ENCODE assay signal across 20 cellular contexts in the genomic region with DNA sequence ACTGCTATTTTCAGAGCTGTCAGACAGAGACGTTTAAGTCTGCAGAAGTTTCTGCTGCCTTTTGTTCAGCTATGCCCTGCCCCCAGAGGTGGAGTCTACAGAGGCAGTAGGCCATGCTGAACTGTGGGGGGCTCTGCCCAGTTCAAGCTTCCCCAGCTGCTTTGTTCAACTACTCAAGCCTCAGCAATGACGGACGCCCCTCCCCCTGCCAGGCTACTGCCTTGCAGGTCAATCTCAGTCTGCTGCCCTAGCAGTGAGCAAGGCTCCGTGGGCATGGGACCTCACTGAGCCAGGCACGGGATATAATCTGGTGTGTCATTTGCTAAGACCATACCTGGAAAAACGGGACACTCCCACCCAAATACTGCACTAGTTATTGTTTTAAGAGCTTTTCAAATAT.
DNase-seq lines count a peak whose midpoint lies in the region; ATAC-seq, FAIRE-seq and TF ChIP-seq lines count a peak whose summit lies in the region.
"Had no signal": no experiment of that assay in that cellular context is flagged by ENCODE, and none has a peak within 500 bp of the region (broad histone marks: within the 10 kb centered on the region; RNA-seq: fewer than 3 reads in every experiment).

No MANE protein-coding gene starts in this region.

- no peaks in the 10 kb centered on the region for H3K79me2 ChIP-seq in GM23338 (replicated peaks; ENCODE audit: insufficient read depth)
- H3K79me2 ChIP-seq in H1 (ENCODE audit: control insufficient read depth in 1 of 2, insufficient read depth in 2 of 2, low read length in 2 of 2) = no peaks in the 10 kb centered on the region

- H4K91ac ChIP-seq in H1 (replicated peaks; ENCODE audit: insufficient read length, low read length) = no peak overlapping the region

- H4K8ac ChIP-seq in H1 (ENCODE audit: extremely low read depth, insufficient read depth, low read length) = 0 out of 2 replicates have a peak overlapping the region, but pooled peaks have one; percentile 5

- H2BK20ac ChIP-seq in H1 (ENCODE audit: low read length) = no peak overlapping the region

- no peak for TF ChIP-seq EP300 in H1 (IDR thresholded peaks at IDR 0.05; ENCODE audit: borderline replicate concordance in 1 of 2, low read depth in 2 of 2, low read length in 2 of 2)

- H3K27me3 Mint-ChIP-seq in GM23338 (ENCODE audit: insufficient read depth, low read depth, poor library complexity) = peaks cover 2% of the 10 kb centered on the region
- H3K27me3 Mint-ChIP-seq: CD4-positive, alpha-beta memory T cell had no signal

- no peak overlapping the region for H2AK5ac ChIP-seq in H1 (ENCODE audit: low read depth, low read length)

- H3K36me3 Mint-ChIP-seq in GM23338 (ENCODE audit: low read depth) = no peaks in the 10 kb centered on the region
- H3K36me3 Mint-ChIP-seq: CD14-positive monocyte; CD4-positive, alpha-beta memory T cell had no signal

- no peak overlapping the region for H2BK15ac ChIP-seq in H1 (ENCODE audit: low read length)

- H3K14ac ChIP-seq in H1 (ENCODE audit: insufficient read length) = no peak overlapping the region

- TF ChIP-seq POLR2A in H1 (IDR thresholded peaks at IDR 0.05; ENCODE audit: control extremely low read depth in 1 of 2, low read depth in 2 of 2, low read length in 2 of 2) = no peak

- no peak overlapping the region for H4K5ac ChIP-seq in H1 (ENCODE audit: insufficient read length, low read depth, low read length)

- H3K9me2 ChIP-seq in GM23338 (ENCODE audit: insufficient read depth) = 0 out of 2 replicates have a peak, but pooled peaks cover 4% of the 10 kb centered on the region

- no peak overlapping the region for H3K27ac Mint-ChIP-seq in GM23338
- H3K27ac Mint-ChIP-seq: CD14-positive monocyte; CD4-positive, alpha-beta memory T cell had no signal

- no peak overlapping the region for H3K4me2 ChIP-seq in GM23338
- H3K4me2 ChIP-seq in H1 (ENCODE audit: insufficient read depth in 1 of 2, low read depth in 2 of 2, low read length in 2 of 2) = no peak overlapping the region
- H3K4me2 ChIP-seq: BLaER1 had no signal

- H3F3A ChIP-seq in GM23338 (replicated peaks; ENCODE audit: low read depth) = no peaks in the 10 kb centered on the region

- TF ChIP-seq CTCF in GM23338 (conservative IDR thresholded peaks at IDR 0.05; ENCODE audit: low read depth in 2 of 2) (no peak), H1 (IDR thresholded peaks at IDR 0.05; ENCODE audit: control extremely low read depth in 1 of 3, insufficient read depth in 1 of 3, low read depth in 1 of 3, low read length in 3 of 3) (no peak), kidney (IDR thresholded peaks at IDR 0.05; ENCODE audit: borderline replicate concordance, extremely low read depth, insufficient read depth) (no peak)

- H2BK12ac ChIP-seq in H1 (ENCODE audit: low read depth, low read length) = no peak overlapping the region

- no peak overlapping the region; the same call in 1 of the 2 replicates for H2AFZ ChIP-seq in GM23338
- H2AFZ ChIP-seq in H1 (ENCODE audit: low read length) = no peak overlapping the region

- H3K9ac ChIP-seq in H1 (replicated peaks in 1 of 4; ENCODE audit: extremely low read depth in 1 of 4, low read depth in 3 of 4, low read length in 3 of 4) (no peak overlapping the region), kidney (ENCODE audit: low read length in 2 of 2) (no peak overlapping the region)
- H3K9ac ChIP-seq: BLaER1 had no signal

- no peaks in the 10 kb centered on the region for H3K79me1 ChIP-seq in H1 (ENCODE audit: low read depth, low read length)

- no peak overlapping the region for H3K27ac ChIP-seq in GM23338 (ENCODE audit: low read depth)
- no peak overlapping the region for H3K27ac ChIP-seq in H1 (ENCODE audit: low read depth, low read length)
- H3K27ac ChIP-seq in kidney (ENCODE audit: low read depth in 2 of 2, low read length in 2 of 2) = no peak overlapping the region
- H3K27ac ChIP-seq in aorta (ENCODE audit: low read depth in 1 of 2, low read length in 2 of 2) = no peak overlapping the region
- H3K27ac ChIP-seq: 22Rv1, BLaER1 had no signal

- POLR2A ChIA-PET in H1 (lab: Charles Lee; ENCODE audit: partially characterized antibody) = no interaction called here

- DNase-seq in GM23338 (ENCODE audit: low spot score) (peak; percentile 28), H1 (ENCODE audit: low read depth in 1 of 2, low spot score in 2 of 2) (peak in 1 of 2 experiments; percentile 3), kidney (peak; percentile 47), aorta (peak; percentile 29 to 38), NCI-H187 treated with DMSO at 0.1 percent for 48 hours (lab: John Stamatoyannopoulos, UW) (no peak), A172 (ENCODE audit: low spot score) (no peak)
- DNase-seq: CD4-positive, alpha-beta memory T cell; COR-L47; DMS 273 treated with DMSO at 0.1 percent for 48 hours; DMS53; DND-41; EL; H7; KG1 had no signal

- CTCF ChIA-PET in H1 (lab: Charles Lee; ENCODE audit: partially characterized antibody) = interaction anchor here (0.6 to 1.7 kb wide), 2 partner anchors 29 to 49 kb away, joined by 3 to 4 read pairs; no protein-coding TSS in a partner anchor

- FAIRE-seq in H1 (lab: Jason Lieb, UNC) (no peak), kidney (lab: Jason Lieb, UNC) (no peak)
- FAIRE-seq: GM12878, GM19239 had no signal

- H3K9me3 Mint-ChIP-seq in GM23338 = peaks cover 5% of the 10 kb centered on the region; the same call in 1 of the 3 replicates

- H3K23ac ChIP-seq in H1 (ENCODE audit: insufficient read length) = no peak overlapping the region

- H3K23me2 ChIP-seq in H1 (ENCODE audit: low read depth, low read length) = no peaks in the 10 kb centered on the region

- H3K4me3 Mint-ChIP-seq in GM23338 = no peak overlapping the region
- H3K4me3 Mint-ChIP-seq: CD14-positive monocyte; CD4-positive, alpha-beta memory T cell had no signal

- WGBS in H1 (ENCODE audit: extremely low coverage in 1 of 2, insufficient coverage in 1 of 2, insufficient read length in 1 of 2, insufficient replicate concordance in 2 of 2, low coverage in 1 of 2, low lambda C conversion rate in 2 of 2, missing lambda C conversion rate in 1 of 2), 2 experiments = 68% methylated on average over 5 of the region's 6 CpGs; no CpG with 5 or more reads in 1 of the 2 experiments
- WGBS in aorta, 2 donors = 63 to 68% methylated on average over 6 of the region's 6 CpGs

- H3K56ac ChIP-seq in H1 (replicated peaks; ENCODE audit: insufficient read length, low read depth, low read length) = no peak overlapping the region

- no peak overlapping the region for H3K4me3 ChIP-seq in GM23338
- H3K4me3 ChIP-seq in H1 (ENCODE audit: extremely low read depth in 1 of 4, insufficient read depth in 2 of 4, low read depth in 3 of 4, low read length in 4 of 4) = no peak overlapping the region
- no peak overlapping the region for H3K4me3 ChIP-seq in kidney (ENCODE audit: low read length in 2 of 2)
- H3K4me3 ChIP-seq in aorta (ENCODE audit: low read length in 2 of 2) = no peak overlapping the region
- H3K4me3 ChIP-seq: BLaER1, GM12878 had no signal

- H3K4ac ChIP-seq in H1 (replicated peaks; ENCODE audit: insufficient read length, low read depth, low read length) = no peak overlapping the region

- no peak overlapping the region for H2BK120ac ChIP-seq in H1 (replicated peaks; ENCODE audit: low read depth, low read length)

- intact Hi-C loops in kidney (cut with DNase I) (no loop called here), aorta (cut with DNase I) (no loop called here)

- no peaks in the 10 kb centered on the region for H3K4me1 Mint-ChIP-seq in GM23338
- H3K4me1 Mint-ChIP-seq: CD14-positive monocyte; CD4-positive, alpha-beta memory T cell had no signal

- no peak overlapping the region for H2BK5ac ChIP-seq in H1 (ENCODE audit: low read depth, low read length)

- H4K20me1 ChIP-seq in GM23338 (replicated peaks; ENCODE audit: insufficient read depth) = no peaks in the 10 kb centered on the region
- no peaks in the 10 kb centered on the region for H4K20me1 ChIP-seq in H1 (replicated peaks in 1 of 2; ENCODE audit: control insufficient read depth in 1 of 2, insufficient read depth in 2 of 2, low read length in 2 of 2)
- H4K20me1 ChIP-seq: BLaER1 had no signal

- no peak overlapping the region for H3K18ac ChIP-seq in H1 (ENCODE audit: extremely low read depth, low read length)

- no peak for TF ChIP-seq RAD21 in H1 (IDR thresholded peaks at IDR 0.05 in 1 of 2, conservative IDR thresholded peaks at IDR 0.05 in 1 of 2; ENCODE audit: low read depth in 2 of 2, low read length in 2 of 2)

- ATAC-seq in GM23338 (no peak), aorta (ENCODE audit: low FRiP score) (no peak), GM18907 (IDR thresholded peaks at IDR 0.05; ENCODE audit: unreplicated experiment) (no peak)
- ATAC-seq: GM12878 had no signal

- no peaks in the 10 kb centered on the region for H3K9me3 ChIP-seq in H1 (ENCODE audit: insufficient read depth in 2 of 2, low read depth in 1 of 2, low read length in 1 of 2)
- H3K9me3 ChIP-seq in kidney (ENCODE audit: control insufficient read depth in 1 of 2, low read length in 2 of 2) = no peaks in the 10 kb centered on the region
- no peaks in the 10 kb centered on the region for H3K9me3 ChIP-seq in aorta (ENCODE audit: control insufficient read depth, low read length)
- H3K9me3 ChIP-seq: BLaER1 had no signal

- H3K27me3 ChIP-seq in GM23338 (ENCODE audit: insufficient read depth) (no peaks in the 10 kb centered on the region), H1 (replicated peaks in 1 of 4; ENCODE audit: control insufficient read depth in 3 of 4, extremely low read depth in 1 of 4, insufficient read depth in 3 of 4, low read length in 3 of 4) (no peaks in the 10 kb centered on the region), aorta (ENCODE audit: control insufficient read depth in 1 of 2, insufficient read depth in 2 of 2, low read length in 1 of 2) (no peaks in the 10 kb centered on the region)
- H3K27me3 ChIP-seq: BLaER1 had no signal

- H3K36me3 ChIP-seq in GM23338 (ENCODE audit: insufficient read depth) (no peaks in the 10 kb centered on the region), H1 (ENCODE audit: control insufficient read depth in 2 of 4, insufficient read depth in 4 of 4, low read length in 3 of 4) (no peaks in the 10 kb centered on the region), kidney (ENCODE audit: control insufficient read depth in 1 of 2, insufficient read depth in 2 of 2, low read length in 2 of 2) (no peaks in the 10 kb centered on the region), aorta (ENCODE audit: control insufficient read depth in 1 of 2, insufficient read depth in 2 of 2, low read length in 1 of 2) (no peaks in the 10 kb centered on the region)
- H3K36me3 ChIP-seq: BLaER1 had no signal

- H3K4me1 ChIP-seq in GM23338 (ENCODE audit: insufficient read depth) (no peaks in the 10 kb centered on the region), H1 (replicated peaks in 1 of 4; ENCODE audit: control insufficient read depth in 3 of 4, insufficient read depth in 4 of 4, low read length in 3 of 4) (no peaks in the 10 kb centered on the region; a peak in 1 of 7 replicates), kidney (ENCODE audit: control insufficient read depth in 1 of 2, insufficient read depth in 1 of 2, low read depth in 1 of 2, low read length in 2 of 2) (no peaks in the 10 kb centered on the region), aorta (ENCODE audit: control insufficient read depth in 1 of 2, insufficient read depth in 2 of 2, low read length in 2 of 2) (no peaks in the 10 kb centered on the region)
- H3K4me1 ChIP-seq: BLaER1 had no signal

TF ChIP-seq in H1, 55 proteins besides CTCF, POLR2A, EP300 and RAD21 (continues in another document):
- TF ChIP-seq ASH2L (IDR thresholded peaks at IDR 0.05; ENCODE audit: low read length) = no peak
- no peak for TF ChIP-seq KDM5A (IDR thresholded peaks at IDR 0.05; ENCODE audit: low read length)
- TF ChIP-seq BRCA1 (IDR thresholded peaks at IDR 0.05; ENCODE audit: low read depth, low read length) = no peak

Comparison
In these comparisons a context has a peak if more than half of its experiments do, and no peak if none do; other contexts are left out.
1. DNase-seq: peak in GM23338 (single experiment), kidney (single experiment) and aorta (2 of 2); none in NCI-H187 treated with DMSO at 0.1 percent for 48 hours (single experiment) and A172 (single experiment).